Comparison of ENCODE assay signal across 1 cellular context in the genomic region with DNA sequence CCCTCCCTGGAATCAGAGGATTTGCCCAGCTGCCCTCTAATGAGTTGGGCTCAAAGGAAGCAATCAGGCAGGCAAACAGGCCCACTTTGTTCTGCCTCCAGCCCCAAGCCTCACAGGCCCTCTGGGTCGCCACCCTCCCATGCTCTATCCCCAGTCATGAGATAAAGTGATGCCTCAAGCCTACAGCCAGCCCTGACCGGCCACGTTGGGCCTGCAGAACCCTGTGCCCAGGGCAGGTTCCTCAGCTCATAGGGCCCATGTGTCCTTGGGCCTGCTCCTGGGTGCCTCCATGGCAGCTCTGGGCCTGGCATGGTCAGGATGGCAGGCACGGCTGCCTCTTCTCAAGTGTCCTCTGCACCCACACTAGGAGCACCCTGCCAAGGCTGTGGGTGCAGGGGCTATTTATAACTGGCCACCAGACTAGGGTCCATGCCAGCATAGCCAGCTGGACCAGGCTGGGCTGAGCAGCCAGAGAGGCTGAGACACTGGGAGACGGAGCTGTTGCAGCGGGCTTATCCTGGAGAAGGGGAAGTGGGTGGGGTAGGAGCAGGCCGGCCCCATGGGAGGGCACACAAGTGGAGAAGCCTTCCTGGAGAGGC.
TF ChIP-seq lines count a peak whose summit lies in the region.

No MANE protein-coding gene starts in this region.

TF ChIP-seq in K562, 482 proteins besides CTCF, POLR2A, EP300 and RAD21:
- peak; percentile 5; the same call in 1 of the 2 replicates for TF ChIP-seq SPI1 (IDR thresholded peaks at IDR 0.05; ENCODE audit: borderline replicate concordance, low read depth, low read length)
- peak; percentile 55; the same call in 1 of the 2 replicates for TF ChIP-seq POLR2G (IDR thresholded peaks at IDR 0.05; ENCODE audit: low read depth, low read length)
- no peak for TF ChIP-seq CEBPB (tag; IDR thresholded peaks at IDR 0.05)
